Comparison of ENCODE assay signal across 8 cellular contexts in genomic region chr15:82810061-82810862, GRCh38. TPM values are rescaled to one million over a fixed set of nuclear protein-coding genes. Genes with fewer than 3 reads are reported as not detected.
DNase-seq lines count a peak whose midpoint lies in the region; ATAC-seq lines count a peak whose summit lies in the region.

No MANE protein-coding gene starts in this region.

- H3K4me3 ChIP-seq in CD4-positive, alpha-beta memory T cell (ENCODE audit: low read length in 2 of 2): peak overlapping the region; percentile 89 to 94

- ATAC-seq in GM19455 (IDR thresholded peaks at IDR 0.05; ENCODE audit: unreplicated experiment) (peak; percentile 29), left colon (peak; percentile 46)

- peaks cover 35% of the 10 kb centered on the region for H3K4me1 ChIP-seq in CD4-positive, alpha-beta memory T cell (ENCODE audit: insufficient read depth, low read length)

- intact Hi-C loops in CD4-positive, alpha-beta memory T cell (cut with micrococcal nuclease): loop anchor here (2.0 to 10.0 kb wide), 2 partner anchors 201 to 255 kb away; partner anchors contain the start of genes BTBD1 and C15orf40
- intact Hi-C loops in left colon (cut with DNase I, micrococcal nuclease): no loop called here

- peak overlapping the region; percentile 88 to 100 (median 96) for H3K4me3 Mint-ChIP-seq in CD4-positive, alpha-beta memory T cell
- peak overlapping the region; percentile 97 for H3K4me3 Mint-ChIP-seq in T-helper 1 cell treated with Interleukin-12 subunit alpha and Interleukin-12 subunit beta and Interleukin-4 antibody, amounts not matched to agents 30 μg/mL and 1 μg/mL, for 36 hours

- no peaks in the 10 kb centered on the region for H3K27me3 ChIP-seq in CD4-positive, alpha-beta memory T cell (ENCODE audit: insufficient read depth, low read length)

- H3K9me3 ChIP-seq in CD4-positive, alpha-beta memory T cell (ENCODE audit: control insufficient read depth in 1 of 2, low read length in 2 of 2): no peaks in the 10 kb centered on the region

- H3K4me1 Mint-ChIP-seq in CD4-positive, alpha-beta memory T cell: peaks cover 17 to 45% (median 30%) of the 10 kb centered on the region in 4 donors
- peaks cover 23% of the 10 kb centered on the region for H3K4me1 Mint-ChIP-seq in T-helper 1 cell treated with Interleukin-12 subunit alpha and Interleukin-12 subunit beta and Interleukin-4 antibody, amounts not matched to agents 30 μg/mL and 1 μg/mL, for 36 hours (ENCODE audit: low read depth)

- no peaks in the 10 kb centered on the region for H3K9me3 Mint-ChIP-seq in CD4-positive, alpha-beta memory T cell
- H3K9me3 Mint-ChIP-seq in T-helper 1 cell treated with Interleukin-12 subunit alpha and Interleukin-12 subunit beta and Interleukin-4 antibody, amounts not matched to agents 30 μg/mL and 1 μg/mL, for 36 hours: no peaks in the 10 kb centered on the region

- H3K36me3 ChIP-seq in CD4-positive, alpha-beta memory T cell (ENCODE audit: insufficient read depth, low read length): peaks cover 9% of the 10 kb centered on the region

- CTCF ChIA-PET in CD4-positive, alpha-beta memory T cell (lab: Charles Lee; ENCODE audit: partially characterized antibody): interaction anchor here (1.0 to 1.3 kb wide), 3 partner anchors 60 to 270 kb away, joined by 3 to 5 read pairs (median 3); partner anchors contain the start of gene RPS17

- H3K27ac ChIP-seq in CD4-positive, alpha-beta memory T cell (ENCODE audit: low read depth, low read length): peak overlapping the region; percentile 99

- no peaks in the 10 kb centered on the region for H3K27me3 Mint-ChIP-seq in CD4-positive, alpha-beta memory T cell
- H3K27me3 Mint-ChIP-seq in T-helper 1 cell treated with Interleukin-12 subunit alpha and Interleukin-12 subunit beta and Interleukin-4 antibody, amounts not matched to agents 30 μg/mL and 1 μg/mL, for 36 hours (ENCODE audit: low read depth): peaks cover 22% of the 10 kb centered on the region

- POLR2A ChIA-PET in CD4-positive, alpha-beta memory T cell (lab: Charles Lee; ENCODE audit: partially characterized antibody): interaction anchor here (1.0 to 4.7 kb wide), 11 partner anchors 14 to 270 kb away, joined by 3 to 40 read pairs (median 6); partner anchors contain the start of genes C15orf40, CPEB1, RAMAC and RPS17

- H3K27ac Mint-ChIP-seq in CD4-positive, alpha-beta memory T cell: peak overlapping the region; percentile 95 to 100 (median 97)
- H3K27ac Mint-ChIP-seq in T-helper 1 cell treated with Interleukin-12 subunit alpha and Interleukin-12 subunit beta and Interleukin-4 antibody, amounts not matched to agents 30 μg/mL and 1 μg/mL, for 36 hours: peak overlapping the region; percentile 94

- DNase-seq in CD4-positive, alpha-beta memory T cell: peak; percentile 35 to 53 (median 50)
- peak; percentile 45 for DNase-seq in HS-5 (ENCODE audit: low read depth)
- DNase-seq in cerebellar cortex (ENCODE audit: low spot score): peak; percentile 24
- peak; percentile 27 to 52 for DNase-seq in left colon
- DNase-seq in stimulated activated CD8-positive, alpha-beta memory T cell treated with anti-CD3 and anti-CD28 coated beads, Interleukin-4, amount 100 ng/mL, for 48 hours: peak; percentile 35
- no peak for DNase-seq in NCI-H446 treated with DMSO at 0.1 percent for 48 hours (lab: John Stamatoyannopoulos, UW)

- peaks cover 15 to 32% of the 10 kb centered on the region in 2 donors for H3K36me3 Mint-ChIP-seq in CD4-positive, alpha-beta memory T cell
- H3K36me3 Mint-ChIP-seq in T-helper 1 cell treated with Interleukin-12 subunit alpha and Interleukin-12 subunit beta and Interleukin-4 antibody, amounts not matched to agents 30 μg/mL and 1 μg/mL, for 36 hours (ENCODE audit: low read depth): peaks cover 22% of the 10 kb centered on the region

RNA-seq across cellular contexts. Expression of gene WHAMM, which starts 0.8 kb away (rescaled TPM):
- 10 to 100 TPM; 31.6 to 33.5 TPM for total RNA-seq in CD4-positive, alpha-beta memory T cell
- polyA plus RNA-seq in CD4-positive, alpha-beta memory T cell: 1 to 10 TPM; 2.2 to 7.1 TPM
- total RNA-seq in left colon: 10 to 100 TPM in 1 of 2 donors, 1 to 10 TPM in 1; 9.1 to 11.3 TPM

RNA-seq across cellular contexts. Expression of gene FSD2, which starts 4.4 kb away (rescaled TPM):
- not detected for total RNA-seq in CD4-positive, alpha-beta memory T cell
- polyA plus RNA-seq in CD4-positive, alpha-beta memory T cell: under 1 TPM; 0.08 to 0.11 TPM
- not detected for total RNA-seq in left colon
